32 cellular contexts compared by ENCODE assay signal in genomic region chr11:68065841-68066240, GRCh38. TPM values are rescaled to one million over a fixed set of nuclear protein-coding genes. Genes with fewer than 3 reads are reported as not detected.
"Had no signal": no experiment of that assay in that cellular context is flagged by ENCODE, and none has a peak within 500 bp of the region (broad histone marks: within the 10 kb centered on the region; RNA-seq: fewer than 3 reads in every experiment).

No MANE protein-coding gene starts in this region.

- H3K4me1 Mint-ChIP-seq: activated B cell treated with CpG ODN at 0.5 μM for 24 hours; activated T-helper 17 cell treated with anti-CD3 and anti-CD28 coated beads, Interleukin-2, amount 50 U/mL, for 72 hours; endodermal cell had no signal

- H3K27ac ChIP-seq: body of pancreas, colonic mucosa, esophagus muscularis mucosa, foreskin keratinocyte, gastrocnemius medialis, hepatocyte, WERI-Rb-1 had no signal

- H3K9me3 Mint-ChIP-seq: activated B cell treated with CpG ODN at 0.5 μM for 24 hours; activated CD8-positive, alpha-beta T cell treated with anti-CD3 and anti-CD28 coated beads for 36 hours; activated T-cell treated with anti-CD3 and anti-CD28 coated beads, Interleukin-2, amount 50 U/mL, for 4 hours; activated T-helper 17 cell treated with anti-CD3 and anti-CD28 coated beads, Interleukin-2, amount 50 U/mL, for 72 hours; endodermal cell; T-helper 2 cell treated with Interferon-gamma antibody and Interleukin-4, amounts not matched to agents 5 μg/mL and 100 μg/mL, for 36 hours had no signal

- H3K79me2 ChIP-seq: hepatocyte had no signal

- H3K4me1 ChIP-seq: body of pancreas, colonic mucosa, esophagus muscularis mucosa, foreskin keratinocyte, gastrocnemius medialis had no signal

- H3K9me3 ChIP-seq: body of pancreas, colonic mucosa, esophagus muscularis mucosa, gastrocnemius medialis, heart right ventricle had no signal

- H3K27ac Mint-ChIP-seq: activated B cell treated with CpG ODN at 0.5 μM for 24 hours; activated CD8-positive, alpha-beta T cell treated with anti-CD3 and anti-CD28 coated beads for 36 hours; activated naive CD8-positive, alpha-beta T cell; activated T-helper 17 cell treated with anti-CD3 and anti-CD28 coated beads, Interleukin-2, amount 50 U/mL, for 72 hours; endodermal cell; T-helper 17 cell; T-helper 2 cell treated with Interferon-gamma antibody and Interleukin-4, amounts not matched to agents 5 μg/mL and 100 μg/mL, for 36 hours had no signal

- ATAC-seq: activated CD4-positive, CD25-positive, alpha-beta regulatory T cell treated with anti-CD3 and anti-CD28 coated beads, Interleukin-2, amount 50 U/mL, for 24 hours; activated CD8-positive, alpha-beta T cell treated with anti-CD3 and anti-CD28 coated beads for 36 hours; activated T-cell treated with anti-CD3 and anti-CD28 coated beads, Interleukin-2, amount 50 U/mL, for 4 hours; activated T-helper 17 cell treated with anti-CD3 and anti-CD28 coated beads, Interleukin-2, amount 50 U/mL, for 72 hours; body of pancreas; foreskin keratinocyte; gastrocnemius medialis; T-helper 17 cell had no signal

- H3K4me3 ChIP-seq: body of pancreas, colonic mucosa, dorsolateral prefrontal cortex, esophagus muscularis mucosa, gastrocnemius medialis, heart right ventricle, hepatocyte had no signal

- H3K27me3 Mint-ChIP-seq: activated B cell treated with CpG ODN at 0.5 μM for 24 hours; activated CD8-positive, alpha-beta T cell treated with anti-CD3 and anti-CD28 coated beads for 36 hours; activated naive CD8-positive, alpha-beta T cell; activated T-helper 17 cell treated with anti-CD3 and anti-CD28 coated beads, Interleukin-2, amount 50 U/mL, for 72 hours; T-helper 17 cell had no signal

- H3K27me3 ChIP-seq: body of pancreas, colonic mucosa, dorsolateral prefrontal cortex, esophagus muscularis mucosa, foreskin keratinocyte, gastrocnemius medialis, heart right ventricle, hepatocyte had no signal

- DNase-seq: activated B cell treated with CpG ODN at 0.5 μM for 24 hours; activated CD4-positive, alpha-beta T cell treated with anti-CD3 and anti-CD28 coated beads for 48 hours; activated CD4-positive, alpha-beta T cell treated with anti-CD3 and anti-CD28 coated beads, Interleukin-2, amount 50 U/mL, for 1 hour; activated CD4-positive, alpha-beta T cell treated with anti-CD3 and anti-CD28 coated beads, Interleukin-2, amount 50 U/mL, for 48 hours; activated CD8-positive, alpha-beta memory T cell treated with anti-CD3 and anti-CD28 coated beads for 24 hours; activated CD8-positive, alpha-beta T cell treated with anti-CD3 and anti-CD28 coated beads for 36 hours; activated effector memory CD4-positive, alpha-beta T cell treated with Interleukin-2 at 50 U/mL for 16 hours; activated gamma-delta T cell treated with Interleukin-2 at 50 U/mL for 16 hours; activated naive CD4-positive, alpha-beta T cell treated with anti-CD3 and anti-CD28 coated beads, Interleukin-2, amount 50 U/mL, for 16 hours; activated naive CD4-positive, alpha-beta T cell treated with Interleukin-2 at 50 U/mL for 16 hours; activated T-cell treated with anti-CD3 and anti-CD28 coated beads, Interleukin-2, amount 50 U/mL, for 4 hours; amniotic stem cell; anterior cingulate cortex; body of pancreas; cerebellar nuclear complex; colonic mucosa; dorsolateral prefrontal cortex; effector memory CD4-positive, alpha-beta T cell; endodermal cell; erythroblast; foreskin keratinocyte; gastrocnemius medialis; heart right ventricle; T-helper 17 cell; T1000; WERI-Rb-1 had no signal

- H3K4me2 ChIP-seq: hepatocyte had no signal

- H2AFZ ChIP-seq: hepatocyte had no signal

- H3K4me3 Mint-ChIP-seq: activated B cell treated with CpG ODN at 0.5 μM for 24 hours; activated CD8-positive, alpha-beta T cell treated with anti-CD3 and anti-CD28 coated beads for 36 hours; activated naive CD8-positive, alpha-beta T cell; activated T-cell treated with anti-CD3 and anti-CD28 coated beads, Interleukin-2, amount 50 U/mL, for 4 hours; activated T-helper 17 cell treated with anti-CD3 and anti-CD28 coated beads, Interleukin-2, amount 50 U/mL, for 72 hours; endodermal cell; T-helper 17 cell; T-helper 2 cell treated with Interferon-gamma antibody and Interleukin-4, amounts not matched to agents 5 μg/mL and 100 μg/mL, for 36 hours had no signal

RNA-seq across cellular contexts. Expression of gene ALDH3B1, which starts 55.7 kb away (rescaled TPM):
- total RNA-seq: foreskin keratinocyte had no signal
